Comparison of ENCODE assay signal across 16 cellular contexts in genomic region chr17:37092701-37093100, GRCh38.
"Had no signal": no experiment of that assay in that cellular context is flagged by ENCODE, and none has a peak within 500 bp of the region (broad histone marks: within the 10 kb centered on the region; RNA-seq: fewer than 3 reads in every experiment).

No MANE protein-coding gene starts in this region.

- H3K9ac ChIP-seq: parathyroid adenoma had no signal

- DNase-seq: activated CD4-positive, CD25-positive, alpha-beta regulatory T cell treated with anti-CD3 and anti-CD28 coated beads, Interleukin-2, amount 50 U/mL, for 72 hours; activated naive CD4-positive, alpha-beta T cell; activated naive CD8-positive, alpha-beta T cell treated with anti-CD3 and anti-CD28 coated beads for 36 hours; amniotic stem cell; dermis blood vessel endothelial cell; right lobe of liver; stimulated activated CD4-positive, alpha-beta T cell treated with anti-CD3 and anti-CD28 coated beads, Interleukin-4, amount 100 ng/mL, for 1 hour; stomach; T1000; upper lobe of left lung had no signal

- H3K27me3 ChIP-seq: cardiac muscle cell, right lobe of liver, stomach, upper lobe of left lung had no signal

- H3K4me1 Mint-ChIP-seq: nephron had no signal

- H3K27ac ChIP-seq: cardiac muscle cell, parathyroid adenoma, right lobe of liver, upper lobe of left lung had no signal

- H3K4me1 ChIP-seq: right lobe of liver, upper lobe of left lung had no signal

- H3K9me3 Mint-ChIP-seq: activated naive CD8-positive, alpha-beta T cell treated with anti-CD3 and anti-CD28 coated beads for 36 hours; activated T-helper 17 cell treated with anti-CD3 and anti-CD28 coated beads, Interleukin-2, amount 50 U/mL, for 72 hours; memory B cell; nephron had no signal

- H3K4me3 ChIP-seq: cardiac muscle cell, right lobe of liver, smooth muscle cell, stomach, upper lobe of left lung had no signal

- H3K27ac Mint-ChIP-seq: activated naive CD8-positive, alpha-beta T cell treated with anti-CD3 and anti-CD28 coated beads for 36 hours; activated T-helper 17 cell treated with anti-CD3 and anti-CD28 coated beads, Interleukin-2, amount 50 U/mL, for 72 hours; memory B cell; nephron had no signal

- H3K4me3 Mint-ChIP-seq: activated naive CD8-positive, alpha-beta T cell treated with anti-CD3 and anti-CD28 coated beads for 36 hours; activated T-helper 17 cell treated with anti-CD3 and anti-CD28 coated beads, Interleukin-2, amount 50 U/mL, for 72 hours; memory B cell; nephron had no signal

- H3K27me3 Mint-ChIP-seq: activated naive CD8-positive, alpha-beta T cell treated with anti-CD3 and anti-CD28 coated beads for 36 hours; activated T-helper 17 cell treated with anti-CD3 and anti-CD28 coated beads, Interleukin-2, amount 50 U/mL, for 72 hours; memory B cell had no signal

- H3K9me3 ChIP-seq: right lobe of liver, stomach, upper lobe of left lung had no signal
